ENCODE assay signal across 16 cellular contexts in genomic region chr15:62858343-62858742, GRCh38.
"Had no signal": no experiment of that assay in that cellular context is flagged by ENCODE, and none has a peak within 500 bp of the region (broad histone marks: within the 10 kb centered on the region; RNA-seq: fewer than 3 reads in every experiment).

No MANE protein-coding gene starts in this region.

- H3K36me3 Mint-ChIP-seq: activated CD4-positive, alpha-beta memory T cell treated with anti-CD3 and anti-CD28 coated beads for 36 hours; stimulated activated effector memory CD8-positive, alpha-beta T cell treated with anti-CD3 and anti-CD28 coated beads, Interleukin-12 subunit alpha, Interleukin-12 subunit beta, amount 100 ng/mL, for 72 hours had no signal

- H3K36me3 ChIP-seq: esophagus squamous epithelium, lower lobe of right lung, ovary, uterus had no signal

- H3K4me3 ChIP-seq: body of pancreas, esophagus squamous epithelium, lower lobe of right lung, ovary, uterus had no signal

- H3K4me3 Mint-ChIP-seq: activated CD4-positive, alpha-beta memory T cell treated with anti-CD3 and anti-CD28 coated beads for 36 hours; activated naive CD4-positive, alpha-beta T cell treated with anti-CD3 and anti-CD28 coated beads, Interleukin-2, amount 50 U/mL, for 24 hours; activated T-cell treated with anti-CD3 and anti-CD28 coated beads, Interleukin-2, amount 50 U/mL, for 24 hours; neural crest cell had no signal

- H3K27me3 ChIP-seq: body of pancreas, ovary, uterus had no signal

- H3K4me1 ChIP-seq: lower lobe of right lung, uterus had no signal

- H3K9me3 ChIP-seq: body of pancreas, esophagus squamous epithelium, lower lobe of right lung, ovary, uterus had no signal

- H3K9me3 Mint-ChIP-seq: activated CD4-positive, alpha-beta memory T cell treated with anti-CD3 and anti-CD28 coated beads for 36 hours; central memory CD8-positive, alpha-beta T cell; stimulated activated effector memory CD8-positive, alpha-beta T cell treated with anti-CD3 and anti-CD28 coated beads, Interleukin-12 subunit alpha, Interleukin-12 subunit beta, amount 100 ng/mL, for 72 hours had no signal

- DNase-seq: activated CD4-positive, alpha-beta memory T cell treated with anti-CD3 and anti-CD28 coated beads for 36 hours; activated CD4-positive, alpha-beta T cell treated with anti-CD3 and anti-CD28 coated beads for 1 hour; activated T-cell treated with anti-CD3 and anti-CD28 coated beads, Interleukin-2, amount 50 U/mL, for 24 hours; amniotic stem cell; cortex of kidney; esophagus squamous epithelium; lower lobe of right lung; midbrain; ovary; uterus had no signal

- H3K4me1 Mint-ChIP-seq: activated naive CD4-positive, alpha-beta T cell treated with anti-CD3 and anti-CD28 coated beads, Interleukin-2, amount 50 U/mL, for 24 hours; neural crest cell had no signal

- H3K27ac Mint-ChIP-seq: activated CD4-positive, alpha-beta memory T cell treated with anti-CD3 and anti-CD28 coated beads for 36 hours; activated naive CD4-positive, alpha-beta T cell treated with anti-CD3 and anti-CD28 coated beads, Interleukin-2, amount 50 U/mL, for 24 hours; activated T-cell treated with anti-CD3 and anti-CD28 coated beads, Interleukin-2, amount 50 U/mL, for 24 hours had no signal

- H3K27ac ChIP-seq: esophagus squamous epithelium, lower lobe of right lung, ovary, uterus, VCaP had no signal
